Comparison of ENCODE assay signal across 1 cellular context in the genomic region with DNA sequence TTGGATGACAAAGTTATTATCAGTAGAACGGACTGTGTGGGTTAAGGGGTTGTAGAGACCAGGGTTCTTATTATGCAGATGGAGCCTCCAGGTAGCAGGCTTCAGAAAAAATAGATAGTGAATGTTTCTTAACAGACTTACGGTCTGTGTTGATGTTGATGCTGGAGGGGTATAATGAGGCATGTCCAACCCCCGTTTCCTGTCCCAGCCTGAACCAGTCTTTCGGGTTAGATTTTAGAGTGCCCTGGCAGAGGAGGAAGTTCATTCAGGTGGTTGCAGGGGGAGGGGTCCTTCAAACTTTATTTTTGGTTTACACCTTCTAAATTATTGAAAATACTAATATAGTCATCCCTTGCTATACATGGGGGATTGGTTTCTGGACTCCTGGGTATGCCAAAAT.
TF ChIP-seq lines count a peak whose summit lies in the region.

No MANE protein-coding gene starts in this region.

TF ChIP-seq in GM12878, 131 proteins besides CTCF, POLR2A, EP300 and RAD21:
- TF ChIP-seq, protein P1, sequence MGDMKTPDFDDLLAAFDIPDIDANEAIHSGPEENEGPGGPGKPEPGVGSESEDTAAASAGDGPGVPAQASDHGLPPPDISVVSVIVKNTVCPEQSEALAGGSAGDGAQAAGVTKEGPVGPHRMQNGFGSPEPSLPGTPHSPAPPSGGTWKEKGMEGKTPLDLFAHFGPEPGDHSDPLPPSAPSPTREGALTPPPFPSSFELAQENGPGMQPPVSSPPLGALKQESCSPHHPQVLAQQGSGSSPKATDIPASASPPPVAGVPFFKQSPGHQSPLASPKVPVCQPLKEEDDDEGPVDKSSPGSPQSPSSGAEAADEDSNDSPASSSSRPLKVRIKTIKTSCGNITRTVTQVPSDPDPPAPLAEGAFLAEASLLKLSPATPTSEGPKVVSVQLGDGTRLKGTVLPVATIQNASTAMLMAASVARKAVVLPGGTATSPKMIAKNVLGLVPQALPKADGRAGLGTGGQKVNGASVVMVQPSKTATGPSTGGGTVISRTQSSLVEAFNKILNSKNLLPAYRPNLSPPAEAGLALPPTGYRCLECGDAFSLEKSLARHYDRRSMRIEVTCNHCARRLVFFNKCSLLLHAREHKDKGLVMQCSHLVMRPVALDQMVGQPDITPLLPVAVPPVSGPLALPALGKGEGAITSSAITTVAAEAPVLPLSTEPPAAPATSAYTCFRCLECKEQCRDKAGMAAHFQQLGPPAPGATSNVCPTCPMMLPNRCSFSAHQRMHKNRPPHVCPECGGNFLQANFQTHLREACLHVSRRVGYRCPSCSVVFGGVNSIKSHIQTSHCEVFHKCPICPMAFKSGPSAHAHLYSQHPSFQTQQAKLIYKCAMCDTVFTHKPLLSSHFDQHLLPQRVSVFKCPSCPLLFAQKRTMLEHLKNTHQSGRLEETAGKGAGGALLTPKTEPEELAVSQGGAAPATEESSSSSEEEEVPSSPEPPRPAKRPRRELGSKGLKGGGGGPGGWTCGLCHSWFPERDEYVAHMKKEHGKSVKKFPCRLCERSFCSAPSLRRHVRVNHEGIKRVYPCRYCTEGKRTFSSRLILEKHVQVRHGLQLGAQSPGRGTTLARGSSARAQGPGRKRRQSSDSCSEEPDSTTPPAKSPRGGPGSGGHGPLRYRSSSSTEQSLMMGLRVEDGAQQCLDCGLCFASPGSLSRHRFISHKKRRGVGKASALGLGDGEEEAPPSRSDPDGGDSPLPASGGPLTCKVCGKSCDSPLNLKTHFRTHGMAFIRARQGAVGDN (IDR thresholded peaks at IDR 0.05), result no peak
